Comparison of ENCODE assay signal across 8 cellular contexts in the genomic region with DNA sequence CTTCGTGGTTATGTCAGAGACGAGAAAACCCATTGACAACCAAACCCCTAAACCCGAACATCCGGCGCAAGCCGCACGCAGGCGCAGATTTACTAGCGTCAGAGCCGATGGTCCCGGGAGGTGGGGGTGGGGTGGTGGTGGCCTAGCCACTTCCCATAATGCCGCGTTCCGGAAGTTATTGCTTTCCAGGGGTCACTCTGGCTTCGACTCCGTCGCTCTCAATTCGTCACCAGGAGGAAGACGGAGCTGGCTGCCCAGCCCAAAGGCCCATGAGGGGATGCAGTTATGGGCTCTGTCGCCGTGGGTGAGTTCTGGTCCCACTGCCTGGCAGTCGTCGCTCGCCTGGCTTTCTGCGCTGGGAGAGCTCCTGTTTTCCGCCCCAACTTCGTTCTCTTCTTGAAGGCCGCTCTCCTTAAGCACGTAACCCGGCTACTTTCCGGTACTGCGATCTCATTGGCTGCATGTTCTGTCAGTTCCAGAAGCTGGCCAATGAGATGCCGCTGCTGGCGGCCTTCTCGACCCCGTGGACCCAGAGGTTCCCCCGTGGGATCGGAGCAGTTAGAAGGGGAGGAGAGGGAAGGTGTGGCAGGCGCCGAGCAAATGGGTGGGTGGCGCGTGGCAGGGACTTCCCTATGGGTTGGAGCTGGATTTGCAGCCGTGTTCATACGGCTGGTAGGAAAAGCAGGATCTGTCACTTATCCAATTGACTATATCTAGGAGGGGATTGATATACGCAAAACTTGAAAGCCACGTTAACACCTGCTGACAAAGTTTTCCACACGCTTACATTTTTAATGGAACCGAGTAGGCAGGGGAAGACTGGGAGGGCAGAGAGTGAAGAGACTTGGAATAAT. TPM values are rescaled to one million over a fixed set of nuclear protein-coding genes. Genes with fewer than 3 reads are reported as not detected.
DNase-seq lines count a peak whose midpoint lies in the region; ATAC-seq and TF ChIP-seq lines count a peak whose summit lies in the region.

TSS of gene USP16 (plus strand) at position 195 of the 854 bp plus-strand sequence. CDS start 3,246 bp downstream, outside the sequence.

- no peaks in the 10 kb centered on the region for H3K36me3 ChIP-seq in fibroblast of lung (ENCODE audit: control insufficient read depth, insufficient read depth, low read length)
- H3K36me3 ChIP-seq in naive thymus-derived CD4-positive, alpha-beta T cell (ENCODE audit: control insufficient read depth in 2 of 3, insufficient read depth in 3 of 3, low read length in 3 of 3): peaks cover 0 to 11% (median 0%) of the 10 kb centered on the region in 3 experiments

- DNase-seq in Daoy (ENCODE audit: low read depth) (peak; percentile 98), GOT3 (lab: John Stamatoyannopoulos, UW) (peak; percentile 95), LNCaP clone FGC (ENCODE audit: low read depth) (peak; percentile 98), RWPE1 (ENCODE audit: low spot score) (peak; percentile 99), fibroblast of lung (ENCODE audit: low read depth in 2 of 2) (peak; percentile 99 to 100)
- peak; percentile 86 to 97 (median 96) for DNase-seq in naive thymus-derived CD4-positive, alpha-beta T cell
- DNase-seq in stimulated activated naive B cell treated with anti-CD40 and anti-IgM and Interleukin-4, amounts not matched to agents 10 μg/mL and 1 μg/mL and 100 μg/mL, for 72 hours: peak; percentile 98

- H3K4me1 Mint-ChIP-seq in activated T-helper 17 cell treated with anti-CD3 and anti-CD28 coated beads, Interleukin-2, amount 50 U/mL, for 72 hours: peaks cover 14% of the 10 kb centered on the region
- peaks cover 21 to 79% (median 53%) of the 10 kb centered on the region in 7 donors for H3K4me1 Mint-ChIP-seq in naive thymus-derived CD4-positive, alpha-beta T cell
- peaks cover 22 to 26% of the 10 kb centered on the region in 2 donors for H3K4me1 Mint-ChIP-seq in stimulated activated naive B cell treated with anti-CD40 and anti-IgM and Interleukin-4, amounts not matched to agents 10 μg/mL and 1 μg/mL and 100 μg/mL, for 72 hours

- CTCF ChIA-PET in RWPE1 (lab: Yijun Ruan, JAX): no interaction called here
- CTCF ChIA-PET in naive thymus-derived CD4-positive, alpha-beta T cell (lab: Charles Lee): interaction anchor here (1.2 kb wide), 1 partner anchor 52 kb away, joined by 5 read pairs; no protein-coding TSS in a partner anchor

- intact Hi-C loops in naive thymus-derived CD4-positive, alpha-beta T cell (cut with micrococcal nuclease): loop anchor here (1.0 to 5.0 kb wide), 10 partner anchors 9 to 413 kb away; partner anchors contain the start of genes CCT8 (in 2 of the 2) and LTN1 (in 1 of the 2)

- H3K4me2 ChIP-seq in fibroblast of lung (ENCODE audit: extremely low read depth, insufficient read depth, low read length): peak within 1 kb of the TSS; percentile 92

- H3K27ac Mint-ChIP-seq in activated T-helper 17 cell treated with anti-CD3 and anti-CD28 coated beads, Interleukin-2, amount 50 U/mL, for 72 hours: peak within 1 kb of the TSS; percentile 94
- peak within 1 kb of the TSS; percentile 97 to 100 (median 99) for H3K27ac Mint-ChIP-seq in naive thymus-derived CD4-positive, alpha-beta T cell
- peak within 1 kb of the TSS; percentile 99 for H3K27ac Mint-ChIP-seq in stimulated activated naive B cell treated with anti-CD40 and anti-IgM and Interleukin-4, amounts not matched to agents 10 μg/mL and 1 μg/mL and 100 μg/mL, for 72 hours

- H3K27me3 Mint-ChIP-seq in activated T-helper 17 cell treated with anti-CD3 and anti-CD28 coated beads, Interleukin-2, amount 50 U/mL, for 72 hours: no peaks in the 10 kb centered on the region
- H3K27me3 Mint-ChIP-seq in naive thymus-derived CD4-positive, alpha-beta T cell: no peaks in the 10 kb centered on the region
- H3K27me3 Mint-ChIP-seq in stimulated activated naive B cell treated with anti-CD40 and anti-IgM and Interleukin-4, amounts not matched to agents 10 μg/mL and 1 μg/mL and 100 μg/mL, for 72 hours: no peaks in the 10 kb centered on the region

- POLR2A ChIA-PET in RWPE1 (lab: Yijun Ruan, JAX; ENCODE audit: low non-redundant PET): interaction anchor here (1.0 to 2.1 kb wide), 2 partner anchors 22 to 32 kb away, joined by 4 to 7 read pairs; partner anchors contain the start of gene LTN1
- POLR2A ChIA-PET in naive thymus-derived CD4-positive, alpha-beta T cell (lab: Charles Lee): interaction anchor here (1.0 to 16.5 kb wide), 13 partner anchors 11 to 274 kb away, joined by 3 to 408 read pairs (median 5); partner anchors contain the start of genes BACH1, CCT8 and LTN1

- H4K20me1 ChIP-seq in fibroblast of lung (ENCODE audit: control insufficient read depth, extremely low read depth, insufficient read depth, low read length): no peaks in the 10 kb centered on the region

- no peaks in the 10 kb centered on the region for H3K27me3 ChIP-seq in fibroblast of lung (ENCODE audit: control insufficient read depth, insufficient read depth, low read length)
- H3K27me3 ChIP-seq in naive thymus-derived CD4-positive, alpha-beta T cell (ENCODE audit: control insufficient read depth in 2 of 2, insufficient read depth in 2 of 2, low read length in 2 of 2): no peaks in the 10 kb centered on the region

- H2AFZ ChIP-seq in fibroblast of lung (ENCODE audit: low read length): peak within 1 kb of the TSS; percentile 99

- peaks cover 7% of the 10 kb centered on the region for H3K4me1 ChIP-seq in fibroblast of lung (ENCODE audit: control insufficient read depth, extremely low read depth, insufficient read depth, low read length)
- peaks cover 35 to 41% of the 10 kb centered on the region in 2 donors for H3K4me1 ChIP-seq in naive thymus-derived CD4-positive, alpha-beta T cell (ENCODE audit: control insufficient read depth in 2 of 2, insufficient read depth in 2 of 2, low read length in 2 of 2)

- H3K4me3 ChIP-seq in LNCaP clone FGC (ENCODE audit: low read depth, low read length): peak within 1 kb of the TSS; percentile 94
- H3K4me3 ChIP-seq in fibroblast of lung (replicated peaks in 1 of 4; ENCODE audit: control extremely low read depth in 1 of 4, insufficient read depth in 1 of 4, low read depth in 3 of 4, low read length in 4 of 4): peak within 1 kb of the TSS; percentile 84 to 99 (median 92)
- H3K4me3 ChIP-seq in naive thymus-derived CD4-positive, alpha-beta T cell (ENCODE audit: low read length): peak within 1 kb of the TSS; percentile 88

- ATAC-seq in activated T-helper 17 cell treated with anti-CD3 and anti-CD28 coated beads, Interleukin-2, amount 50 U/mL, for 72 hours (replicated peaks): peak; percentile 96
- peak; percentile 94 for ATAC-seq in naive thymus-derived CD4-positive, alpha-beta T cell
- ATAC-seq in stimulated activated naive B cell treated with anti-CD40 and anti-IgM and Interleukin-4, amounts not matched to agents 10 μg/mL and 1 μg/mL and 100 μg/mL, for 72 hours (replicated peaks): peak; percentile 97 to 98

- no peak for TF ChIP-seq CTCF in LNCaP clone FGC (IDR thresholded peaks at IDR 0.05; ENCODE audit: control insufficient read depth, extremely low read depth, insufficient read depth)
- no peak for TF ChIP-seq CTCF in RWPE1 (conservative IDR thresholded peaks at IDR 0.05; ENCODE audit: low read depth)
- TF ChIP-seq CTCF in fibroblast of lung (conservative IDR thresholded peaks at IDR 0.05 in 1 of 2, IDR thresholded peaks at IDR 0.05 in 1 of 2; ENCODE audit: low read depth in 1 of 2, low read length in 2 of 2): no peak

- peaks cover 36% of the 10 kb centered on the region for H3K79me2 ChIP-seq in fibroblast of lung (ENCODE audit: control insufficient read depth, insufficient read depth, low read length)

- peaks cover 48% of the 10 kb centered on the region for H3K36me3 Mint-ChIP-seq in activated T-helper 17 cell treated with anti-CD3 and anti-CD28 coated beads, Interleukin-2, amount 50 U/mL, for 72 hours (ENCODE audit: low read depth)
- H3K36me3 Mint-ChIP-seq in naive thymus-derived CD4-positive, alpha-beta T cell: peaks cover 0 to 12% (median 5%) of the 10 kb centered on the region in 5 donors
- H3K36me3 Mint-ChIP-seq in stimulated activated naive B cell treated with anti-CD40 and anti-IgM and Interleukin-4, amounts not matched to agents 10 μg/mL and 1 μg/mL and 100 μg/mL, for 72 hours: peaks cover 13 to 20% of the 10 kb centered on the region in 2 donors

- peak within 1 kb of the TSS; percentile 89 for H3K4me3 Mint-ChIP-seq in activated T-helper 17 cell treated with anti-CD3 and anti-CD28 coated beads, Interleukin-2, amount 50 U/mL, for 72 hours
- H3K4me3 Mint-ChIP-seq in naive thymus-derived CD4-positive, alpha-beta T cell: peak within 1 kb of the TSS; percentile 88 to 99 (median 96)
- H3K4me3 Mint-ChIP-seq in stimulated activated naive B cell treated with anti-CD40 and anti-IgM and Interleukin-4, amounts not matched to agents 10 μg/mL and 1 μg/mL and 100 μg/mL, for 72 hours: peak within 1 kb of the TSS; percentile 98

- H3K9ac ChIP-seq in fibroblast of lung (ENCODE audit: insufficient read depth, low read length): peak within 1 kb of the TSS; percentile 99

- H3K27ac ChIP-seq in RWPE1 (peak within 1 kb of the TSS; percentile 91), fibroblast of lung (ENCODE audit: insufficient read depth, low read length) (peak within 1 kb of the TSS; percentile 100)
- peak within 1 kb of the TSS; percentile 93 for H3K27ac ChIP-seq in naive thymus-derived CD4-positive, alpha-beta T cell (ENCODE audit: low read depth, low read length)

- no peaks in the 10 kb centered on the region for H3K9me3 Mint-ChIP-seq in activated T-helper 17 cell treated with anti-CD3 and anti-CD28 coated beads, Interleukin-2, amount 50 U/mL, for 72 hours
- peaks cover 0 to 3% (median 0%) of the 10 kb centered on the region in 11 donors for H3K9me3 Mint-ChIP-seq in naive thymus-derived CD4-positive, alpha-beta T cell
- H3K9me3 Mint-ChIP-seq in stimulated activated naive B cell treated with anti-CD40 and anti-IgM and Interleukin-4, amounts not matched to agents 10 μg/mL and 1 μg/mL and 100 μg/mL, for 72 hours: no peaks in the 10 kb centered on the region

- H3K9me3 ChIP-seq in fibroblast of lung (ENCODE audit: control insufficient read depth, insufficient read depth, low read depth, low read length): no peaks in the 10 kb centered on the region
- H3K9me3 ChIP-seq in naive thymus-derived CD4-positive, alpha-beta T cell (ENCODE audit: control insufficient read depth in 2 of 3, low read length in 3 of 3): no peaks in the 10 kb centered on the region

RNA-seq across cellular contexts. Expression of gene USP16, which starts in this region (rescaled TPM):
- 67.2 and 82.4 TPM in 2 replicates for total RNA-seq in Daoy (2014; rRNA removed; shearing (Covaris generic))
- 10 to 100 TPM; 37.8 to 47.6 TPM for total RNA-seq in activated T-helper 17 cell treated with anti-CD3 and anti-CD28 coated beads, Interleukin-2, amount 50 U/mL, for 72 hours
- 32.2 and 32.6 TPM in 2 replicates for total RNA-seq in fibroblast of lung
- 28.6 and 34.4 TPM in 2 replicates for polyA plus RNA-seq in fibroblast of lung
- 29.1 and 32.1 TPM in 2 replicates for polyA plus RNA-seq in fibroblast of lung (2012)
- polyA minus RNA-seq in fibroblast of lung (ENCODE audit: low replicate concordance): 1.9 TPM in 1 of 2 replicates, not detected in the other
- 10 to 100 TPM; 40.9 to 84.3 (median 62.7) TPM for total RNA-seq in naive thymus-derived CD4-positive, alpha-beta T cell
- 10 to 100 TPM; 17.9 to 19.1 TPM for polyA plus RNA-seq in naive thymus-derived CD4-positive, alpha-beta T cell

Comparison
In these comparisons a context has a peak if more than half of its experiments do, and no peak if none do; other contexts are left out.
1. Peak in every context shown above with its lines: DNase-seq, ATAC-seq, H3K4me3 ChIP-seq and H3K27ac ChIP-seq.